In the genomic region with DNA sequence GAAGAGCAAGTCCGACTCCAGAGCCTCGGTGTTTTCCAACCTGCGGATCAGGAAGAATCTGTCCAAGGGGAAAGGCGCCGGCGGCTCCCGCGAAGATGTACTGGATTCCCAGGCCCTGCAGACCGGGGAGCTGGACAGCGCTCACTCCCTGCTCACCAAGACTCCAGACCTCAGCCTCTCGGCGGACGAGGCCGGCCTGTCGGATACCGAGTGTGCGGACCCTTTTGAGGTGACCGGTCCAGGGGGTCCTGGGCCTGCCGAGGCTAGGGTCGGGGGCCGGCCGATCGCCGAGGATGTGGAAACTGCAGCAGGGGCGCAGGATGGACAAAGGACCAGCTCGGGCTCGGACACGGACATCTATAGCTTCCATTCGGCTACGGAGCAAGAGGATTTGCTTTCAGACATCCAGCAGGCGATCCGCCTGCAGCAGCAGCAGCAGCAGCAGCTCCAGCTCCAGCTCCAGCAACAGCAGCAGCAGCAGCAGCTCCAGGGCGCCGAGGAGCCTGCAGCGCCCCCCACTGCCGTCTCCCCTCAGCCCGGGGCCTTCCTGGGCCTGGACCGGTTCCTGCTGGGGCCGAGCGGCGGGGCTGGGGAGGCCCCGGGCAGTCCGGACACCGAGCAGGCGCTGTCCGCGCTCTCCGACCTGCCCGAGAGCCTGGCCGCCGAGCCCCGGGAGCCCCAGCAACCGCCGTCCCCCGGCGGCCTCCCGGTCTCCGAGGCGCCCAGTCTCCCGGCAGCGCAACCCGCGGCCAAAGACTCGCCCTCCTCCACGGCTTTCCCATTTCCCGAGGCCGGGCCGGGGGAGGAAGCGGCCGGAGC, we compare ENCODE assay signal across 1 cellular context.
A peak's percentile ranks its signal among the peaks of the same experiment; 100 is the strongest.
TF ChIP-seq lines count a peak whose summit lies in the region.

No MANE protein-coding gene starts in this region.

TF ChIP-seq in SK-N-SH, 30 proteins besides CTCF, POLR2A, EP300 and RAD21 (continued from another document):
- TF ChIP-seq, protein P1, sequence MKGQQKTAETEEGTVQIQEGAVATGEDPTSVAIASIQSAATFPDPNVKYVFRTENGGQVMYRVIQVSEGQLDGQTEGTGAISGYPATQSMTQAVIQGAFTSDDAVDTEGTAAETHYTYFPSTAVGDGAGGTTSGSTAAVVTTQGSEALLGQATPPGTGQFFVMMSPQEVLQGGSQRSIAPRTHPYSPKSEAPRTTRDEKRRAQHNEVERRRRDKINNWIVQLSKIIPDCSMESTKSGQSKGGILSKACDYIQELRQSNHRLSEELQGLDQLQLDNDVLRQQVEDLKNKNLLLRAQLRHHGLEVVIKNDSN (IDR thresholded peaks at IDR 0.05; ENCODE audit: borderline replicate concordance, low read depth) = no peak
- no peak for TF ChIP-seq SMC3 (IDR thresholded peaks at IDR 0.05; ENCODE audit: low read depth, low read length)
- no peak for TF ChIP-seq EZH2phosphoT487 (IDR thresholded peaks at IDR 0.05; ENCODE audit: borderline replicate concordance, low read depth)
- peak; percentile 36; the same call in 1 of the 2 replicates for TF ChIP-seq TAF1 (IDR thresholded peaks at IDR 0.05; ENCODE audit: borderline replicate concordance, low read depth, low read length)
- TF ChIP-seq, protein P2, sequence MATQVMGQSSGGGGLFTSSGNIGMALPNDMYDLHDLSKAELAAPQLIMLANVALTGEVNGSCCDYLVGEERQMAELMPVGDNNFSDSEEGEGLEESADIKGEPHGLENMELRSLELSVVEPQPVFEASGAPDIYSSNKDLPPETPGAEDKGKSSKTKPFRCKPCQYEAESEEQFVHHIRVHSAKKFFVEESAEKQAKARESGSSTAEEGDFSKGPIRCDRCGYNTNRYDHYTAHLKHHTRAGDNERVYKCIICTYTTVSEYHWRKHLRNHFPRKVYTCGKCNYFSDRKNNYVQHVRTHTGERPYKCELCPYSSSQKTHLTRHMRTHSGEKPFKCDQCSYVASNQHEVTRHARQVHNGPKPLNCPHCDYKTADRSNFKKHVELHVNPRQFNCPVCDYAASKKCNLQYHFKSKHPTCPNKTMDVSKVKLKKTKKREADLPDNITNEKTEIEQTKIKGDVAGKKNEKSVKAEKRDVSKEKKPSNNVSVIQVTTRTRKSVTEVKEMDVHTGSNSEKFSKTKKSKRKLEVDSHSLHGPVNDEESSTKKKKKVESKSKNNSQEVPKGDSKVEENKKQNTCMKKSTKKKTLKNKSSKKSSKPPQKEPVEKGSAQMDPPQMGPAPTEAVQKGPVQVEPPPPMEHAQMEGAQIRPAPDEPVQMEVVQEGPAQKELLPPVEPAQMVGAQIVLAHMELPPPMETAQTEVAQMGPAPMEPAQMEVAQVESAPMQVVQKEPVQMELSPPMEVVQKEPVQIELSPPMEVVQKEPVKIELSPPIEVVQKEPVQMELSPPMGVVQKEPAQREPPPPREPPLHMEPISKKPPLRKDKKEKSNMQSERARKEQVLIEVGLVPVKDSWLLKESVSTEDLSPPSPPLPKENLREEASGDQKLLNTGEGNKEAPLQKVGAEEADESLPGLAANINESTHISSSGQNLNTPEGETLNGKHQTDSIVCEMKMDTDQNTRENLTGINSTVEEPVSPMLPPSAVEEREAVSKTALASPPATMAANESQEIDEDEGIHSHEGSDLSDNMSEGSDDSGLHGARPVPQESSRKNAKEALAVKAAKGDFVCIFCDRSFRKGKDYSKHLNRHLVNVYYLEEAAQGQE (IDR thresholded peaks at IDR 0.05; ENCODE audit: low read depth, low read length) = peak; percentile 90
- no peak for TF ChIP-seq YY1 (IDR thresholded peaks at IDR 0.05; ENCODE audit: low read depth)
- TF ChIP-seq RFX5 (IDR thresholded peaks at IDR 0.05; ENCODE audit: low read length) = no peak
- TF ChIP-seq MEF2A (IDR thresholded peaks at IDR 0.05; ENCODE audit: borderline replicate concordance, low read depth) = no peak
- no peak for TF ChIP-seq CHD2 (IDR thresholded peaks at IDR 0.05; ENCODE audit: low read length, partially characterized antibody)
